In the genomic region with DNA sequence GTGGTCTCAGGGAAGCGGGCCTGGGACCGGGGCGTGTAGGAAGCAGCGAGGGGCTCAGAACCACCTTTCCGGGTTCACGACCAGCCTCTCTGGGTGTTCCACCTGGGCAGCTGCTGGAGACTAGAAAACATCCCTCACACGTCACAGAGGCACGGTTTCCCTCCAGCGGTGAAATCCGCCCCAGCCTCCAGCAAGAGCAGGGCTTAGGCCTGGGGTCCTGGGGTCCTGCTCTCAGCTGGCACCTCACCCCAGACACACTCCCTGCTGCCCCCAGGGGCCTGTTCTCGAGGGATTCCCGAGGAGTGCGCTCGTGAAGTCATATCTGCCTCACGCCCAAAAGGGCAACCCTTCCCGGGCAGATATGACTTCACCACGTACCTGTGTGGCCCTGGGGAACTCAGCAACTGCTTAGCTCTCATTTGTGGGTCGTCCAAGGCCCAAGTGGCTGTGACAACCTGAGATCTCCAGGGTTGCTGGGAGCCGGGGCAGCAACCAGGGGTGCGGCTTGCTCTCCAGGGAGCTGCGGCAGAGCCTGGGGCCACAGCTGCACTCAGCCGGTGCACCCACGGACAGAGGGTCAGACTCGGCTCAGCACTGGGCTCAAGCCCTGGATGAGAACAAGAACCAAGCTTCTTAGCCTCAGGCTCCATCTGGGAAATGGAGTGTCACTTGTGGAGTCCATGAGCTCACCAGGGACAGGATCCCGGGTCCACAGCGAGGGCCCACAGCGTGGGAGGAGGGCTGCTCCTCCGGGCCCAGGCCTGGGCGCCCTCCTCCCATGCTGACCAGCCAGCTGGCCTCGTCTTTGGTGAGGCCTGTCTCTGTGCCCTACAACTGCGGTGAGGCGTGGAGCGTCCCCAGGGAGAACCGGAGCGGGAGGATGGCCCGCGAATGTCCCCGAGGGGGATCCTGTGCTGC, we compare ENCODE assay signal across 8 cellular contexts. TPM values are rescaled to one million over a fixed set of nuclear protein-coding genes. Genes with fewer than 3 reads are reported as not detected.
DNase-seq lines count a peak whose midpoint lies in the region; ATAC-seq and TF ChIP-seq lines count a peak whose summit lies in the region.

No MANE protein-coding gene starts in this region.

- no peak overlapping the region for H3K4me3 ChIP-seq in KMS-11 (IDR thresholded peaks at IDR 0.05; ENCODE audit: insufficient read depth, low read depth, low read length)
- peak overlapping the region; percentile 65 for H3K4me3 ChIP-seq in effector memory CD4-positive, alpha-beta T cell (ENCODE audit: insufficient read depth, low read depth, low read length, poor library complexity, severe bottlenecking)
- peak overlapping the region; percentile 39 for H3K4me3 ChIP-seq in ovary

- H3K27me3 ChIP-seq in KMS-11 (ENCODE audit: insufficient read depth, low read depth) (peaks cover 68% of the 10 kb centered on the region), ovary (no peaks in the 10 kb centered on the region)
- H3K27me3 ChIP-seq in effector memory CD4-positive, alpha-beta T cell (replicated peaks; ENCODE audit: control insufficient read depth, insufficient read depth, low read length, poor library complexity, severe bottlenecking), result peaks cover 3% of the 10 kb centered on the region

- no peaks in the 10 kb centered on the region for H3K9me3 ChIP-seq in ES-I3 (ENCODE audit: control insufficient read depth, insufficient read depth, low read length)
- no peaks in the 10 kb centered on the region for H3K9me3 ChIP-seq in effector memory CD4-positive, alpha-beta T cell (ENCODE audit: control insufficient read depth, low read length)
- no peaks in the 10 kb centered on the region for H3K9me3 ChIP-seq in ovary

- WGBS in ovary, 3 donors, result 72 to 77% (median 76%) methylated on average over 38 of the region's 38 CpGs

- ATAC-seq in HG03565 (IDR thresholded peaks at IDR 0.05; ENCODE audit: unreplicated experiment), result no peak

- H3K36me3 ChIP-seq in ES-I3 (ENCODE audit: insufficient read depth, low read length) (no peaks in the 10 kb centered on the region), KMS-11 (ENCODE audit: insufficient read depth) (no peaks in the 10 kb centered on the region), ovary (no peaks in the 10 kb centered on the region)
- no peaks in the 10 kb centered on the region for H3K36me3 ChIP-seq in effector memory CD4-positive, alpha-beta T cell (ENCODE audit: control insufficient read depth, insufficient read depth, low read length)

- no peaks in the 10 kb centered on the region for H4K20me1 ChIP-seq in KMS-11 (ENCODE audit: insufficient read depth)

- DNase-seq in effector memory CD4-positive, alpha-beta T cell, result no peak
- DNase-seq in ovary, result no peak
- no peak for DNase-seq in stimulated activated CD4-positive, alpha-beta T cell treated with anti-CD3 and anti-CD28 coated beads, Interleukin-4, amount 100 ng/mL, for 4 hours
- DNase-seq in cerebellar nuclear complex (lab: John Stamatoyannopoulos, UW), result no peak
- no peak for DNase-seq in AG08395 (ENCODE audit: low spot score)

- TF ChIP-seq EP300 in ovary (IDR thresholded peaks at IDR 0.05), result no peak

- H3K27ac ChIP-seq in KMS-11 (no peak overlapping the region), ovary (no peak overlapping the region)
- H3K27ac ChIP-seq in effector memory CD4-positive, alpha-beta T cell (ENCODE audit: insufficient read depth, low read length, poor library complexity, severe bottlenecking), result peak overlapping the region; percentile 72

- H3K4me2 ChIP-seq in KMS-11, result peak overlapping the region; percentile 89; the same call in 1 of the 2 replicates

- TF ChIP-seq POLR2A in ovary (IDR thresholded peaks at IDR 0.05), result no peak

- TF ChIP-seq CTCF in KMS-11 (conservative IDR thresholded peaks at IDR 0.05; ENCODE audit: low read depth, low read length) (no peak), ovary (IDR thresholded peaks at IDR 0.05) (no peak)

- intact Hi-C loops in ovary (cut with DNase I), result loop anchor here in 1 of 4 donors (10.0 kb wide), 1 partner anchor 330 kb away; no protein-coding TSS in a partner anchor

- no peaks in the 10 kb centered on the region for H3K79me2 ChIP-seq in KMS-11 (ENCODE audit: insufficient read depth, low read depth)

- H2AFZ ChIP-seq in KMS-11 (ENCODE audit: low read depth), result no peak overlapping the region

- H3K4me1 ChIP-seq in ES-I3 (ENCODE audit: insufficient read depth, low read length) (peaks cover 8% of the 10 kb centered on the region; the same call in 1 of the 2 replicates), KMS-11 (ENCODE audit: low read depth, poor library complexity, severe bottlenecking) (peaks cover 17% of the 10 kb centered on the region), ovary (ENCODE audit: insufficient read depth) (peaks cover 1% of the 10 kb centered on the region)
- H3K4me1 ChIP-seq in effector memory CD4-positive, alpha-beta T cell (ENCODE audit: control insufficient read depth, insufficient read depth, low read length, poor library complexity, severe bottlenecking), result peaks cover 16% of the 10 kb centered on the region

- H3K9ac ChIP-seq in ES-I3 (ENCODE audit: low read depth, low read length), result peak overlapping the region; percentile 90; the same call in 1 of the 2 replicates
- H3K9ac ChIP-seq in KMS-11, result no peak overlapping the region

RNA-seq across cellular contexts. Expression of gene FNDC11, which starts 0.7 kb away (rescaled TPM):
- total RNA-seq in ovary, result 1 to 10 TPM in 1 of 7 donors, under 1 TPM in 5, not detected in 1; 0.10 to 5.5 (median 0.36) TPM
- under 1 TPM in 1 of 2 donors, not detected in 1; 0.35 TPM for polyA plus RNA-seq in ovary

RNA-seq across cellular contexts. Expression of gene SRMS, which starts 7.1 kb away (rescaled TPM):
- total RNA-seq in ovary, result not detected
- not detected for polyA plus RNA-seq in ovary

RNA-seq across cellular contexts. Expression of gene PTK6, which starts 17.4 kb away (rescaled TPM):
- total RNA-seq in ovary, result under 1 TPM in 5 of 7 donors, not detected in 2; 0.08 to 0.46 (median 0.15) TPM
- polyA plus RNA-seq in ovary, result under 1 TPM; 0.07 to 0.08 TPM

RNA-seq across cellular contexts. Expression of gene HELZ2, which starts 19.4 kb away (rescaled TPM):
- total RNA-seq in ovary, result 10 to 100 TPM in 6 of 7 donors, 1 to 10 TPM in 1; 9.4 to 19.6 (median 17.6) TPM
- polyA plus RNA-seq in ovary, result 10 to 100 TPM in 1 of 2 donors, 1 to 10 TPM in 1; 1.8 to 10.5 TPM

RNA-seq across cellular contexts. Expression of gene PPDPF, which starts 34.1 kb away (rescaled TPM):
- 100 to 1,000 TPM in 6 of 7 donors, 10 to 100 TPM in 1; 53.8 to 315 (median 201) TPM for total RNA-seq in ovary
- 100 to 1,000 TPM in 1 of 2 donors, 1 to 10 TPM in 1; 4.9 to 232 TPM for polyA plus RNA-seq in ovary
